In genomic region chr1:161083743-161084084, GRCh38 we compare ENCODE assay signal across 1 cellular context.
TF ChIP-seq lines count a peak whose summit lies in the region.

No MANE protein-coding gene starts in this region.

TF ChIP-seq in A549, 52 proteins besides CTCF, POLR2A, EP300 and RAD21 (continued from another document):
- TF ChIP-seq HES2 (IDR thresholded peaks at IDR 0.05): no peak
- TF ChIP-seq ZNF302 (CRISPR knock-in tag; IDR thresholded peaks at IDR 0.05): no peak
- no peak for TF ChIP-seq ZFP36 (IDR thresholded peaks at IDR 0.05; ENCODE audit: borderline replicate concordance, partially characterized antibody)
- no peak for TF ChIP-seq ELK1 (IDR thresholded peaks at IDR 0.05; ENCODE audit: low read depth, low read length)
- TF ChIP-seq CHD2 (IDR thresholded peaks at IDR 0.05; ENCODE audit: low read length, partially characterized antibody): no peak
- no peak for TF ChIP-seq BHLHE40 (IDR thresholded peaks at IDR 0.05; ENCODE audit: low read depth, low read length)
- no peak for TF ChIP-seq JUNB (IDR thresholded peaks at IDR 0.05)
- no peak for TF ChIP-seq EHF (CRISPR knock-in tag; IDR thresholded peaks at IDR 0.05)
- no peak for TF ChIP-seq SREBF2 (IDR thresholded peaks at IDR 0.05)
- no peak for TF ChIP-seq ATOH8 (CRISPR knock-in tag; IDR thresholded peaks at IDR 0.05; ENCODE audit: low read depth)
- no peak for TF ChIP-seq ZC3H11A (IDR thresholded peaks at IDR 0.05)
- TF ChIP-seq MAFK (IDR thresholded peaks at IDR 0.05; ENCODE audit: partially characterized antibody): no peak
